ENCODE assay signal across 23 cellular contexts in genomic region chr18:1559563-1559962, GRCh38.
DNase-seq lines count a peak whose midpoint lies in the region; ATAC-seq and TF ChIP-seq lines count a peak whose summit lies in the region.
"Had no signal": no experiment of that assay in that cellular context is flagged by ENCODE, and none has a peak within 500 bp of the region (broad histone marks: within the 10 kb centered on the region; RNA-seq: fewer than 3 reads in every experiment).

No MANE protein-coding gene starts in this region.

- no peaks in the 10 kb centered on the region for H3K4me1 ChIP-seq in H9 (ENCODE audit: insufficient read depth, low read length)
- H3K4me1 ChIP-seq in CD4-positive, alpha-beta memory T cell (ENCODE audit: insufficient read depth, low read length) = no peaks in the 10 kb centered on the region
- H3K4me1 ChIP-seq: vagina had no signal

- CTCF ChIA-PET in CD4-positive, alpha-beta memory T cell (lab: Charles Lee; ENCODE audit: partially characterized antibody) = no interaction called here

- no peaks in the 10 kb centered on the region for H3K23me2 ChIP-seq in H9 (ENCODE audit: insufficient read length, low read depth, low read length, poor library complexity, severe bottlenecking)

- no peak overlapping the region for H3K27ac ChIP-seq in C4-2B
- H3K27ac ChIP-seq in H9 (ENCODE audit: insufficient read length, low read depth, low read length) = no peak overlapping the region
- no peak overlapping the region for H3K27ac ChIP-seq in CD4-positive, alpha-beta memory T cell (ENCODE audit: low read depth, low read length)
- H3K27ac ChIP-seq: vagina had no signal

- no peak overlapping the region for H4K5ac ChIP-seq in H9 (ENCODE audit: insufficient read length, low read depth, low read length)

- H3K18ac ChIP-seq in H9 (ENCODE audit: insufficient read length, low read depth, low read length) = no peak overlapping the region

- H4K8ac ChIP-seq in H9 (replicated peaks; ENCODE audit: insufficient read length, low read depth, low read length) = no peak overlapping the region

- H3K23ac ChIP-seq in H9 (ENCODE audit: insufficient read length, low read depth, low read length) = no peak overlapping the region

- H2AK5ac ChIP-seq in H9 (ENCODE audit: insufficient read length, low read length) = no peak overlapping the region

- H3K36me3 Mint-ChIP-seq in H9 (ENCODE audit: insufficient read depth in 1 of 3, low read depth in 3 of 3) = no peaks in the 10 kb centered on the region; a peak in 2 of 7 replicates
- H3K36me3 Mint-ChIP-seq in CD4-positive, alpha-beta memory T cell = no peaks in the 10 kb centered on the region
- H3K36me3 Mint-ChIP-seq: T-cell had no signal

- H3K9me3 ChIP-seq in H9 (ENCODE audit: control insufficient read depth, low read depth, low read length) = no peaks in the 10 kb centered on the region
- H3K9me3 ChIP-seq in CD4-positive, alpha-beta memory T cell (ENCODE audit: control insufficient read depth in 1 of 2, low read length in 2 of 2) = no peaks in the 10 kb centered on the region
- H3K9me3 ChIP-seq: vagina had no signal

- no peak overlapping the region for H3K4me3 Mint-ChIP-seq in H9
- H3K4me3 Mint-ChIP-seq in CD4-positive, alpha-beta memory T cell = no peak overlapping the region
- H3K4me3 Mint-ChIP-seq: activated B cell treated with CpG ODN at 0.5 μM for 24 hours; activated CD8-positive, alpha-beta T cell treated with anti-CD3 and anti-CD28 coated beads for 36 hours; activated naive CD4-positive, alpha-beta T cell treated with anti-CD3 and anti-CD28 coated beads for 36 hours; activated T-cell treated with anti-CD3 and anti-CD28 coated beads, Interleukin-2, amount 50 U/mL, for 24 hours; CD4-positive, alpha-beta T cell; central memory CD8-positive, alpha-beta T cell; neural crest cell; T-cell had no signal

- H3K4me2 ChIP-seq in H9 (ENCODE audit: insufficient read depth, insufficient read length, low read length) = no peak overlapping the region

- H4K91ac ChIP-seq in H9 (ENCODE audit: insufficient read length, low read depth, low read length) = no peak overlapping the region

- H3K4me3 ChIP-seq in CD4-positive, alpha-beta memory T cell (ENCODE audit: low read length in 2 of 2) = no peak overlapping the region
- H3K4me3 ChIP-seq: vagina had no signal

- no CpG with 5 or more reads among the region's 3 CpGs for WGBS in H9 (ENCODE audit: extremely low coverage, insufficient read length, low lambda C conversion rate)

- H3K27me3 Mint-ChIP-seq in H9 (ENCODE audit: low read depth) = peaks cover 1% of the 10 kb centered on the region; the same call in 1 of the 2 replicates
- H3K27me3 Mint-ChIP-seq in CD4-positive, alpha-beta memory T cell = no peaks in the 10 kb centered on the region
- H3K27me3 Mint-ChIP-seq: activated B cell treated with CpG ODN at 0.5 μM for 24 hours; activated T-cell treated with anti-CD3 and anti-CD28 coated beads, Interleukin-2, amount 50 U/mL, for 24 hours; central memory CD8-positive, alpha-beta T cell; T-cell had no signal

- H2BK12ac ChIP-seq in H9 (ENCODE audit: insufficient read length, low read depth, low read length) = no peak overlapping the region

- H3K4me1 Mint-ChIP-seq in H9 = peaks cover 0 to 2% of the 10 kb centered on the region in 2 experiments; a peak in 1 of 4 replicates
- no peaks in the 10 kb centered on the region for H3K4me1 Mint-ChIP-seq in CD4-positive, alpha-beta memory T cell
- H3K4me1 Mint-ChIP-seq: activated B cell treated with CpG ODN at 0.5 μM for 24 hours; central memory CD8-positive, alpha-beta T cell; neural crest cell; T-cell had no signal

- no peaks in the 10 kb centered on the region for H3K79me2 ChIP-seq in H9 (ENCODE audit: insufficient read depth, low read length)

- POLR2A ChIA-PET in CD4-positive, alpha-beta memory T cell (lab: Charles Lee; ENCODE audit: partially characterized antibody) = no interaction called here

- intact Hi-C loops in CD4-positive, alpha-beta memory T cell (cut with micrococcal nuclease) = no loop called here

- no peak overlapping the region for H2BK5ac ChIP-seq in H9 (ENCODE audit: insufficient read length, low read length)

- H3K9ac ChIP-seq in H9 (ENCODE audit: extremely low read depth, insufficient read length, low read length) = no peak overlapping the region

- H3K56ac ChIP-seq in H9 (ENCODE audit: insufficient read length, low read depth, low read length) = no peak overlapping the region

- peaks cover 0 to 4% of the 10 kb centered on the region in 2 experiments; a peak in 3 of 5 replicates for H3K9me3 Mint-ChIP-seq in H9
- peaks cover 0 to 5% (median 0%) of the 10 kb centered on the region in 8 donors for H3K9me3 Mint-ChIP-seq in CD4-positive, alpha-beta memory T cell
- H3K9me3 Mint-ChIP-seq: activated B cell treated with CpG ODN at 0.5 μM for 24 hours; activated T-cell treated with anti-CD3 and anti-CD28 coated beads, Interleukin-2, amount 50 U/mL, for 24 hours; central memory CD8-positive, alpha-beta T cell had no signal

- no peak overlapping the region for H2AFZ ChIP-seq in H9 (ENCODE audit: low read length)

- H3K36me3 ChIP-seq in CD4-positive, alpha-beta memory T cell (ENCODE audit: insufficient read depth, low read length) = no peaks in the 10 kb centered on the region
- H3K36me3 ChIP-seq: vagina had no signal

- no peak overlapping the region for H2BK120ac ChIP-seq in H9 (ENCODE audit: low read depth, low read length, poor library complexity, severe bottlenecking)

- H3K27me3 ChIP-seq in H9 (ENCODE audit: insufficient read depth, low read length) = no peaks in the 10 kb centered on the region
- no peaks in the 10 kb centered on the region for H3K27me3 ChIP-seq in CD4-positive, alpha-beta memory T cell (ENCODE audit: insufficient read depth, low read length)
- H3K27me3 ChIP-seq: vagina had no signal

- no peak overlapping the region for H3K27ac Mint-ChIP-seq in H9
- no peak overlapping the region for H3K27ac Mint-ChIP-seq in CD4-positive, alpha-beta memory T cell
- H3K27ac Mint-ChIP-seq: activated B cell treated with CpG ODN at 0.5 μM for 24 hours; activated CD8-positive, alpha-beta T cell treated with anti-CD3 and anti-CD28 coated beads for 36 hours; activated naive CD4-positive, alpha-beta T cell treated with anti-CD3 and anti-CD28 coated beads for 36 hours; activated T-cell treated with anti-CD3 and anti-CD28 coated beads, Interleukin-2, amount 50 U/mL, for 24 hours; CD4-positive, alpha-beta T cell; T-cell had no signal

- TF ChIP-seq CTCF in C4-2B (conservative IDR thresholded peaks at IDR 0.05) (peak; percentile 36), H9 (conservative IDR thresholded peaks at IDR 0.05) (peak; percentile 32; the same call in 2 of the 3 replicates)

- H3K14ac ChIP-seq in H9 (ENCODE audit: insufficient read depth, low read length) = no peak overlapping the region

- no peak overlapping the region for H2BK15ac ChIP-seq in H9 (ENCODE audit: low read depth, low read length)

- H3K79me1 ChIP-seq in H9 (ENCODE audit: insufficient read depth, low read depth, low read length, poor library complexity, severe bottlenecking) = no peaks in the 10 kb centered on the region

- DNase-seq in H9 (peak; percentile 40), RPMI7951 (ENCODE audit: low read depth) (peak; percentile 2), left lobe of liver (ENCODE audit: low spot score) (no peak), germinal center (ENCODE audit: low spot score) (no peak), HuH-7 (ENCODE audit: low spot score) (no peak)
- DNase-seq in CD4-positive, alpha-beta memory T cell = no peak
- DNase-seq: activated B cell treated with CpG ODN at 0.5 μM for 24 hours; activated CD8-positive, alpha-beta T cell treated with anti-CD3 and anti-CD28 coated beads for 36 hours; activated naive CD4-positive, alpha-beta T cell treated with anti-CD3 and anti-CD28 coated beads for 36 hours; activated T-cell treated with anti-CD3 and anti-CD28 coated beads, Interleukin-2, amount 50 U/mL, for 24 hours; aorta; CD4-positive, alpha-beta T cell; DMS153; effector CD4-positive, alpha-beta T cell; left ventricle myocardium superior; NCI-H1436; T-cell had no signal

- no peak overlapping the region for H2BK20ac ChIP-seq in H9 (ENCODE audit: low read depth, low read length, poor library complexity, severe bottlenecking)

- ATAC-seq in left lobe of liver (peak; percentile 34), GM18873 (IDR thresholded peaks at IDR 0.05; ENCODE audit: low FRiP score, unreplicated experiment) (no peak)
- ATAC-seq: activated CD8-positive, alpha-beta T cell treated with anti-CD3 and anti-CD28 coated beads for 36 hours; left ventricle myocardium superior; Right ventricle myocardium inferior; T-cell had no signal

- no peaks in the 10 kb centered on the region for H4K20me1 ChIP-seq in H9 (ENCODE audit: control insufficient read depth, insufficient read depth, insufficient read length)

- no peak overlapping the region for H3K4ac ChIP-seq in H9 (ENCODE audit: low read depth, low read length)

- H3T11ph ChIP-seq in H9 (ENCODE audit: low read length) = no peak overlapping the region

Comparison
In these comparisons a context has a peak if more than half of its experiments do, and no peak if none do; other contexts are left out.
1. DNase-seq: peak in H9 (single experiment) and RPMI7951 (single experiment); none in left lobe of liver (single experiment), germinal center (single experiment), HuH-7 (single experiment) and CD4-positive, alpha-beta memory T cell (0 of 5).